Comparison of ENCODE assay signal across 7 cellular contexts in genomic region chr3:123028233-123028828, GRCh38. TPM values are rescaled to one million over a fixed set of nuclear protein-coding genes. Genes with fewer than 3 reads are reported as not detected.
DNase-seq lines count a peak whose midpoint lies in the region; ATAC-seq and TF ChIP-seq lines count a peak whose summit lies in the region.

No MANE protein-coding gene starts in this region.

- peak overlapping the region; percentile 31 to 47 (median 35) for H3K4me3 ChIP-seq in skin epidermis

- ATAC-seq in HG03108 (IDR thresholded peaks at IDR 0.05; ENCODE audit: unreplicated experiment): no peak

- POLR2A ChIA-PET in GM10248 (lab: Yijun Ruan, JAX): no interaction called here

- peak overlapping the region; percentile 44 for H3K27ac ChIP-seq in caudate nucleus (ENCODE audit: low read depth, low read length)
- no peak overlapping the region for H3K27ac ChIP-seq in skin epidermis

- CTCF ChIA-PET in GM10248 (lab: Yijun Ruan, JAX): interaction anchor here (1.0 to 4.1 kb wide), 19 partner anchors 9 to 1481 kb away, joined by 3 to 27 read pairs (median 4); partner anchors contain the start of genes HSPBAP1 and POLQ

- DNase-seq in GM10248 (ENCODE audit: extremely low spot score) (peak; percentile 67), MV-4-11 (lab: John Stamatoyannopoulos, UW) (peak; percentile 57), SK-MEL-5 (ENCODE audit: low read depth, low spot score) (peak; percentile 71), caudate nucleus (lab: John Stamatoyannopoulos, UW) (peak in 19 of 61 donors; percentile 10 to 65 (median 32)), inferior parietal cortex (ENCODE audit: extremely low spot score) (peak; percentile 80)

- in situ Hi-C loops in SK-MEL-5 (cut with HindIII; ENCODE audit: low pct_unique_long_range_greater_than_20kb, low sequenced_read_pairs): no loop called here

- peak; percentile 40 for TF ChIP-seq CTCF in GM10248 (IDR thresholded peaks at IDR 0.05; ENCODE audit: control extremely low read depth, extremely low read depth, low read depth, missing control alignments)

RNA-seq across cellular contexts. Expression of gene SEMA5B, which starts 0.8 kb away (rescaled TPM):
- not detected in 2 replicates for total RNA-seq in SK-MEL-5 (2014; rRNA removed; shearing (Covaris generic))
- not detected in 2 replicates for polyA plus RNA-seq in SK-MEL-5 (2015; cell fraction: cytosol; rRNA removed)
- polyA plus RNA-seq in SK-MEL-5 (2015; cell fraction: nucleus; rRNA removed): not detected in 2 replicates

RNA-seq across cellular contexts. Expression of gene PDIA5, which starts 38.5 kb away (rescaled TPM):
- total RNA-seq in SK-MEL-5 (2014; rRNA removed; shearing (Covaris generic)): 31.4 and 33.4 TPM in 2 replicates
- polyA plus RNA-seq in SK-MEL-5 (2015; cell fraction: cytosol; rRNA removed): 51.4 and 53.4 TPM in 2 replicates
- 53.0 and 57.9 TPM in 2 replicates for polyA plus RNA-seq in SK-MEL-5 (2015; cell fraction: nucleus; rRNA removed)
